ENCODE assay signal across 1 cellular context in genomic region chr6:15491986-15492269, GRCh38.
TF ChIP-seq lines count a peak whose summit lies in the region.

No MANE protein-coding gene starts in this region.

TF ChIP-seq in GM23338, 12 proteins besides CTCF, POLR2A, EP300 and RAD21 (continued from another document):
- TF ChIP-seq ZNF462 (CRISPR knock-in tag; IDR thresholded peaks at IDR 0.05) (no peak), JUNB (IDR thresholded peaks at IDR 0.05; ENCODE audit: unreplicated experiment) (no peak), EZH2phosphoT487 (IDR thresholded peaks at IDR 0.05; ENCODE audit: unreplicated experiment) (no peak), POLR2AphosphoS5 (IDR thresholded peaks at IDR 0.05; ENCODE audit: low read depth) (no peak), REST (IDR thresholded peaks at IDR 0.05; ENCODE audit: unreplicated experiment) (no peak), ZNF331 (CRISPR knock-in tag; IDR thresholded peaks at IDR 0.05; ENCODE audit: low read depth) (no peak), ZNF114 (CRISPR knock-in tag; IDR thresholded peaks at IDR 0.05) (no peak)
